ENCODE assay signal across 8 cellular contexts in genomic region chr20:34129518-34130162, GRCh38. TPM values are rescaled to one million over a fixed set of nuclear protein-coding genes. Genes with fewer than 3 reads are reported as not detected.
DNase-seq lines count a peak whose midpoint lies in the region; ATAC-seq and TF ChIP-seq lines count a peak whose summit lies in the region.

No MANE protein-coding gene starts in this region.

- no peak for TF ChIP-seq EP300 in sigmoid colon (IDR thresholded peaks at IDR 0.05)

- H3K27ac ChIP-seq in right atrium auricular region (no peak overlapping the region), sigmoid colon (no peak overlapping the region)

- H3K4me3 Mint-ChIP-seq in T-cell, result no peak overlapping the region

- 1 to 4% methylated on average over 10 of the region's 10 CpGs for WGBS in sigmoid colon, 2 donors

- H3K4me1 ChIP-seq in right atrium auricular region, result no peaks in the 10 kb centered on the region
- H3K4me1 ChIP-seq in sigmoid colon, result no peaks in the 10 kb centered on the region

- peak; percentile 53 for DNase-seq in 8988T
- peak; percentile 82 for DNase-seq in GM13977 (ENCODE audit: low spot score)
- peak; percentile 48 for DNase-seq in NCI-H187 treated with DMSO at 0.1 percent for 48 hours (lab: John Stamatoyannopoulos, UW)
- peak in 32 of 34 experiments; percentile 12 to 69 (median 34) for DNase-seq in T-cell
- peak; percentile 45 for DNase-seq in amniotic stem cell (lab: John Stamatoyannopoulos, UW)
- peak; percentile 60 for DNase-seq in right atrium auricular region (ENCODE audit: low spot score)
- peak; percentile 70 for DNase-seq in sigmoid colon

- H3K4me1 Mint-ChIP-seq in T-cell, result peaks cover 4 to 12% (median 7%) of the 10 kb centered on the region in 3 donors

- H3K27me3 ChIP-seq in right atrium auricular region (no peaks in the 10 kb centered on the region), sigmoid colon (no peaks in the 10 kb centered on the region)

- POLR2A ChIA-PET in T-cell (lab: Charles Lee), result no interaction called here

- H3K9me3 ChIP-seq in right atrium auricular region, result no peaks in the 10 kb centered on the region
- H3K9me3 ChIP-seq in sigmoid colon, result no peaks in the 10 kb centered on the region

- no peak for TF ChIP-seq POLR2A in sigmoid colon (IDR thresholded peaks at IDR 0.05)

- H3K4me3 ChIP-seq in right atrium auricular region (no peak overlapping the region), sigmoid colon (no peak overlapping the region)

- H3K36me3 ChIP-seq in right atrium auricular region (no peaks in the 10 kb centered on the region), sigmoid colon (no peaks in the 10 kb centered on the region)

- H3K27me3 Mint-ChIP-seq in T-cell, result peaks cover 0 to 7% of the 10 kb centered on the region in 2 donors

- no peaks in the 10 kb centered on the region for H3K9me3 Mint-ChIP-seq in T-cell

- no peaks in the 10 kb centered on the region for H3K36me3 Mint-ChIP-seq in T-cell

- CTCF ChIA-PET in T-cell (lab: Charles Lee), result interaction anchor here (0.6 to 1.9 kb wide), 4 partner anchors 8 to 214 kb away, joined by 3 to 16 read pairs (median 3); no protein-coding TSS in a partner anchor

- no peak overlapping the region for H3K27ac Mint-ChIP-seq in T-cell

- TF ChIP-seq CTCF in GM13977 (IDR thresholded peaks at IDR 0.05; ENCODE audit: extremely low read depth, insufficient read depth, missing control alignments) (peak; percentile 80), right atrium auricular region (IDR thresholded peaks at IDR 0.05) (peak; percentile 83 to 91), sigmoid colon (IDR thresholded peaks at IDR 0.05) (peak; percentile 78 to 82 (median 79))

- in situ Hi-C loops in GM13977 (cut with MboI; ENCODE audit: low pct_unique_long_range_greater_than_20kb, low sequenced_read_pairs, unreplicated experiment), result loop anchor here (10.0 kb wide), 1 partner anchor 265 kb away; no protein-coding TSS in a partner anchor

- intact Hi-C loops in sigmoid colon (cut with DNase I), result loop anchor here (2.0 to 5.0 kb wide), 4 partner anchors 47 to 267 kb away; no protein-coding TSS in a partner anchor

- ATAC-seq in T-cell (replicated peaks in 1 of 4) (peak; percentile 85 to 89 (median 86)), HG03521 (IDR thresholded peaks at IDR 0.05; ENCODE audit: unreplicated experiment) (no peak)

RNA-seq across cellular contexts. Expression of gene EIF2S2, which starts 17.6 kb away (rescaled TPM):
- 10 to 100 TPM; 20.6 to 54.7 (median 48.9) TPM for total RNA-seq in T-cell
- 10 to 100 TPM; 35.1 to 35.6 TPM for total RNA-seq in right atrium auricular region
- total RNA-seq in sigmoid colon, result 10 to 100 TPM; 44.6 to 52.8 (median 47.4) TPM
- 10 to 100 TPM; 55.3 to 69.8 (median 63.3) TPM for polyA plus RNA-seq in sigmoid colon
